Comparison of ENCODE assay signal across 9 cellular contexts in the genomic region with DNA sequence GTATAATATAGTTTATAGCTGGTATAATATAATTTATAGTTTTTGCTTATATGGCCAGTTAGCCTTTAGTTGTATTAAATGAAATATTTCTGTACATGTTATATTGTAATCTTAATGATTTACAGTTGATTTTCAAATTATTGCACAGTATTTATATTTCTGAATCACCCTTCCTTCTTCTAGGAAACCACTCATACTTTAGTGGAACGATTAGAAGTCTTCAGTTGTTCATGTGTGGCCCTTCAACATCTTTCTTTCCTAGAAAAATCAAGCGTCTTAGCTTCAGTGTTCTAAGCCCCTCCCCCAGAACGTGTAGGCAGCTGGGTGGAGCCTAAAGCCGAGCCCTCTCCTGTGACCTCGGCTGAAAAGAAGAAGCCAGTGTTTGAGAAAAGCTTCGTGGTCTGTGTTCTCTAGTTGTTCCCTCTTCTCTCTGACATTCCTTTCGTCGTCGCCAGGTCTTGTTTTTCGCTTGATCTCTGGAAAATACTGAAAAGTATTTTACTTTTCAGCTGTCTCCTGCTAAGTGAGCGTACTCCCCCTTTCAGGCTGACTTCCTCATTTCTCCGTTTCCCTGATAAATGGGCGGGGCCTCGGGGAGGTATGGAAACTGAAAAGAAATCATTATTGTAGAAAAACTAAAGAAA. TPM values are rescaled to one million over a fixed set of nuclear protein-coding genes. Genes with fewer than 3 reads are reported as not detected.
A peak's percentile ranks its signal among the peaks of the same experiment; 100 is the strongest.
DNase-seq lines count a peak whose midpoint lies in the region; ATAC-seq, FAIRE-seq and TF ChIP-seq lines count a peak whose summit lies in the region.
"Had no signal": no experiment of that assay in that cellular context is flagged by ENCODE, and none has a peak within 500 bp of the region (broad histone marks: within the 10 kb centered on the region; RNA-seq: fewer than 3 reads in every experiment).

A gene with protein sequence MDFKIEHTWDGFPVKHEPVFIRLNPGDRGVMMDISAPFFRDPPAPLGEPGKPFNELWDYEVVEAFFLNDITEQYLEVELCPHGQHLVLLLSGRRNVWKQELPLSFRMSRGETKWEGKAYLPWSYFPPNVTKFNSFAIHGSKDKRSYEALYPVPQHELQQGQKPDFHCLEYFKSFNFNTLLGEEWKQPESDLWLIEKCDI (plus strand): TSS at position 342 of the 644 bp plus-strand sequence. CDS start 6,459 bp downstream, outside the sequence.

- H2BK120ac ChIP-seq in H1 (replicated peaks; ENCODE audit: low read depth, low read length) = no peak within 1 kb of the TSS
- no peak within 1 kb of the TSS for H2BK120ac ChIP-seq in mesenchymal stem cell (ENCODE audit: low read depth, low read length)

- H2BK15ac ChIP-seq in H1 (ENCODE audit: low read length) = no peak within 1 kb of the TSS
- no peak within 1 kb of the TSS for H2BK15ac ChIP-seq in mesenchymal stem cell (ENCODE audit: low read depth, poor library complexity, severe bottlenecking)

- peak in 1 of 2 experiments; percentile 46; a peak in 2 of 3 replicates for TF ChIP-seq POLR2A in H1 (IDR thresholded peaks at IDR 0.05; ENCODE audit: control extremely low read depth in 1 of 2, low read depth in 2 of 2, low read length in 2 of 2)

- H3K79me2 ChIP-seq in H1 (ENCODE audit: control insufficient read depth in 1 of 2, insufficient read depth in 2 of 2, low read length in 2 of 2) = peaks cover 2 to 16% of the 10 kb centered on the region in 2 experiments; a peak in 3 of 4 replicates

- H2AFZ ChIP-seq in H1 (ENCODE audit: low read length) (peak within 1 kb of the TSS; percentile 98), mesenchymal stem cell (ENCODE audit: low read depth, low read length) (no peak within 1 kb of the TSS)

- H2BK5ac ChIP-seq in H1 (ENCODE audit: low read depth, low read length) = no peak within 1 kb of the TSS
- H2BK5ac ChIP-seq in mesenchymal stem cell (ENCODE audit: low read depth, low read length, poor library complexity, severe bottlenecking) = peak within 1 kb of the TSS; percentile 90

- H2AK5ac ChIP-seq in H1 (ENCODE audit: low read depth, low read length) (no peak within 1 kb of the TSS), mesenchymal stem cell (ENCODE audit: low read length, severe bottlenecking) (no peak within 1 kb of the TSS)

- peak; percentile 44 for ATAC-seq in GM18870 (IDR thresholded peaks at IDR 0.05; ENCODE audit: unreplicated experiment)
- ATAC-seq in HG03108 (IDR thresholded peaks at IDR 0.05; ENCODE audit: unreplicated experiment) = peak; percentile 40

- POLR2A ChIA-PET in H1 (lab: Charles Lee; ENCODE audit: partially characterized antibody) = no interaction called here

- H4K5ac ChIP-seq in H1 (ENCODE audit: insufficient read length, low read depth, low read length) = no peak within 1 kb of the TSS

- H3K4me2 ChIP-seq in H1 (ENCODE audit: insufficient read depth in 1 of 2, low read depth in 2 of 2, low read length in 2 of 2) (peak within 1 kb of the TSS; percentile 51 to 60; a peak in 3 of 4 replicates), mesenchymal stem cell (ENCODE audit: low read length, poor library complexity, severe bottlenecking) (peak within 1 kb of the TSS; percentile 66)

- H4K8ac ChIP-seq in H1 (ENCODE audit: extremely low read depth, insufficient read depth, low read length) (no peak within 1 kb of the TSS), mesenchymal stem cell (ENCODE audit: low read length) (peak within 1 kb of the TSS; percentile 37)

- H4K91ac ChIP-seq in H1 (replicated peaks; ENCODE audit: insufficient read length, low read length) = no peak within 1 kb of the TSS
- no peak within 1 kb of the TSS for H4K91ac ChIP-seq in mesenchymal stem cell (ENCODE audit: low read length)

- H3K36me3 ChIP-seq in H1 (ENCODE audit: control insufficient read depth in 2 of 4, insufficient read depth in 4 of 4, low read length in 3 of 4) = no peaks in the 10 kb centered on the region
- no peaks in the 10 kb centered on the region for H3K36me3 ChIP-seq in mesenchymal stem cell (ENCODE audit: control insufficient read depth in 1 of 2, insufficient read depth in 2 of 2, low read depth in 1 of 2, low read length in 2 of 2)

- no peak within 1 kb of the TSS for H3K56ac ChIP-seq in H1 (replicated peaks; ENCODE audit: insufficient read length, low read depth, low read length)

- no peaks in the 10 kb centered on the region for H3K79me1 ChIP-seq in H1 (ENCODE audit: low read depth, low read length)
- H3K79me1 ChIP-seq in mesenchymal stem cell (replicated peaks; ENCODE audit: low read length, poor library complexity, severe bottlenecking) = no peaks in the 10 kb centered on the region

- H2BK20ac ChIP-seq in H1 (ENCODE audit: low read length) = no peak within 1 kb of the TSS

- H3K27me3 ChIP-seq in H1 (replicated peaks in 1 of 4; ENCODE audit: control insufficient read depth in 3 of 4, extremely low read depth in 1 of 4, insufficient read depth in 3 of 4, low read length in 3 of 4) (no peaks in the 10 kb centered on the region), mesenchymal stem cell (ENCODE audit: control insufficient read depth in 1 of 2, insufficient read depth in 1 of 2, low read length in 2 of 2) (no peaks in the 10 kb centered on the region)

- WGBS in H1 (ENCODE audit: extremely low coverage in 1 of 2, insufficient coverage in 1 of 2, insufficient read length in 1 of 2, insufficient replicate concordance in 2 of 2, low coverage in 1 of 2, low lambda C conversion rate in 2 of 2, missing lambda C conversion rate in 1 of 2), 2 experiments = 3% methylated on average over 14 of the region's 14 CpGs; no CpG with 5 or more reads in 1 of the 2 experiments
- 5% methylated on average over 11 of the region's 14 CpGs for WGBS in mesenchymal stem cell

- H3K23me2 ChIP-seq in H1 (ENCODE audit: low read depth, low read length) = 0 out of 2 replicates have a peak, but pooled peaks cover 2% of the 10 kb centered on the region

- H3K4ac ChIP-seq in H1 (replicated peaks; ENCODE audit: insufficient read length, low read depth, low read length) = no peak within 1 kb of the TSS
- no peak within 1 kb of the TSS for H3K4ac ChIP-seq in mesenchymal stem cell (ENCODE audit: low read depth in 1 of 2, low read length in 2 of 2)

- H3K4me1 ChIP-seq in H1 (replicated peaks in 1 of 4; ENCODE audit: control insufficient read depth in 3 of 4, insufficient read depth in 4 of 4, low read length in 3 of 4) (peaks cover 0 to 5% (median 2%) of the 10 kb centered on the region in 4 experiments; a peak in 4 of 7 replicates), mesenchymal stem cell (ENCODE audit: control insufficient read depth, insufficient read depth, low read depth, low read length) (no peaks in the 10 kb centered on the region)

- peak; percentile 75 for DNase-seq in AG08395 (ENCODE audit: low spot score)
- peak; percentile 26 for DNase-seq in NCI-H774 (lab: John Stamatoyannopoulos, UW)
- DNase-seq in activated CD8-positive, alpha-beta memory T cell treated with anti-CD3 and anti-CD28 coated beads for 1 hour (ENCODE audit: extremely low read depth in 1 of 2, low read depth in 1 of 2) = peak; percentile 41 to 57
- peak in 1 of 2 experiments; percentile 68 for DNase-seq in H1 (ENCODE audit: low read depth in 1 of 2, low spot score in 2 of 2)
- DNase-seq in mesenchymal stem cell = peak; percentile 85
- peak; percentile 66 for DNase-seq in stimulated activated CD8-positive, alpha-beta memory T cell treated with anti-CD3 and anti-CD28 coated beads, Interleukin-15, amount 100 ng/mL, for 1 hour (ENCODE audit: low read depth)

- H3K27ac ChIP-seq in H1 (ENCODE audit: low read depth, low read length) (no peak within 1 kb of the TSS; the same call in 1 of the 2 replicates), mesenchymal stem cell (ENCODE audit: low read length, poor library complexity, severe bottlenecking) (peak within 1 kb of the TSS; percentile 98)

- no peak for TF ChIP-seq RAD21 in H1 (IDR thresholded peaks at IDR 0.05 in 1 of 2, conservative IDR thresholded peaks at IDR 0.05 in 1 of 2; ENCODE audit: low read depth in 2 of 2, low read length in 2 of 2)

- H3K14ac ChIP-seq in H1 (ENCODE audit: insufficient read length) (no peak within 1 kb of the TSS), mesenchymal stem cell (ENCODE audit: low read length in 2 of 2) (no peak within 1 kb of the TSS)

- H3K23ac ChIP-seq in H1 (ENCODE audit: insufficient read length) = no peak within 1 kb of the TSS
- no peak within 1 kb of the TSS for H3K23ac ChIP-seq in mesenchymal stem cell (ENCODE audit: low read length in 2 of 2)

- peak within 1 kb of the TSS in 2 of 4 experiments; percentile 34 to 91; a peak in 3 of 7 replicates for H3K9ac ChIP-seq in H1 (replicated peaks in 1 of 4; ENCODE audit: extremely low read depth in 1 of 4, low read depth in 3 of 4, low read length in 3 of 4)
- peak within 1 kb of the TSS; percentile 97 for H3K9ac ChIP-seq in mesenchymal stem cell (ENCODE audit: low read length)

- CTCF ChIA-PET in H1 (lab: Charles Lee; ENCODE audit: partially characterized antibody) = no interaction called here

- H2BK12ac ChIP-seq in H1 (ENCODE audit: low read depth, low read length) (no peak within 1 kb of the TSS), mesenchymal stem cell (ENCODE audit: low read length in 2 of 2) (no peak within 1 kb of the TSS)

- no peaks in the 10 kb centered on the region for H3K9me3 ChIP-seq in H1 (ENCODE audit: insufficient read depth in 2 of 2, low read depth in 1 of 2, low read length in 1 of 2)
- no peaks in the 10 kb centered on the region for H3K9me3 ChIP-seq in mesenchymal stem cell (ENCODE audit: control insufficient read depth, low read length)

- TF ChIP-seq CTCF in H1 (IDR thresholded peaks at IDR 0.05; ENCODE audit: control extremely low read depth in 1 of 3, insufficient read depth in 1 of 3, low read depth in 1 of 3, low read length in 3 of 3) = no peak

- H3K4me3 ChIP-seq in H1 (ENCODE audit: extremely low read depth in 1 of 4, insufficient read depth in 2 of 4, low read depth in 3 of 4, low read length in 4 of 4) (peak within 1 kb of the TSS; percentile 60 to 88 (median 71)), mesenchymal stem cell (ENCODE audit: insufficient read depth in 1 of 2, low read depth in 1 of 2, low read length in 2 of 2) (peak within 1 kb of the TSS in 1 of 2 experiments; percentile 87)

- H3K18ac ChIP-seq in H1 (ENCODE audit: extremely low read depth, low read length) = no peak within 1 kb of the TSS
- peak within 1 kb of the TSS; percentile 64 to 94 for H3K18ac ChIP-seq in mesenchymal stem cell (ENCODE audit: low read depth in 1 of 2, low read length in 2 of 2)

- H4K20me1 ChIP-seq in H1 (replicated peaks in 1 of 2; ENCODE audit: control insufficient read depth in 1 of 2, insufficient read depth in 2 of 2, low read length in 2 of 2) = no peaks in the 10 kb centered on the region

- peak; percentile 19 for FAIRE-seq in H1 (lab: Jason Lieb, UNC)
- FAIRE-seq: TTC549 had no signal

- TF ChIP-seq EP300 in H1 (IDR thresholded peaks at IDR 0.05; ENCODE audit: borderline replicate concordance in 1 of 2, low read depth in 2 of 2, low read length in 2 of 2) = no peak

RNA-seq across cellular contexts. Expression of the gene that starts here (rescaled TPM):
- total RNA-seq in H1 (2021; fragmentation: NEBNext Ultra II Directional; extraction: Animal tissue kit (Norgen Biotek cat#: 25700)) = 3.8 and 6.0 TPM in 2 replicates
- 1.4 and 3.4 TPM in 2 replicates for polyA plus RNA-seq in H1 (2011; rRNA removed)
- polyA plus RNA-seq in H1 (2011; cell fraction: cytosol; rRNA removed) = 3.3 TPM
- polyA plus RNA-seq in H1 (2011; cell fraction: nucleus; rRNA removed) = 0.74 TPM
- 4.8 to 8.7 TPM (median 5.4 TPM) in 4 replicates for polyA plus RNA-seq in H1 (2012, experiment 1 of 2)
- 0.28 TPM for polyA plus RNA-seq in H1 (2012, experiment 2 of 2)
- 5.1 TPM for polyA plus RNA-seq in H1 (2013, experiment 1 of 2)
- 5.0 TPM for polyA plus RNA-seq in H1 (2013, experiment 2 of 2)
- 1.1 and 2.7 TPM in 2 replicates for polyA minus RNA-seq in H1 (2011; rRNA and poly(A)+ RNA removed)
- polyA minus RNA-seq in H1 (2011; cell fraction: cytosol; rRNA and poly(A)+ RNA removed) = 1.5 TPM
- 3.5 TPM for polyA minus RNA-seq in H1 (2011; cell fraction: nucleus; rRNA and poly(A)+ RNA removed)
- polyA plus RNA-seq in mesenchymal stem cell (2013, experiment 1 of 2) = 8.7 TPM
- polyA plus RNA-seq in mesenchymal stem cell (2013, experiment 2 of 2) = 8.9 TPM
